1 cellular context compared by ENCODE assay signal in the genomic region with DNA sequence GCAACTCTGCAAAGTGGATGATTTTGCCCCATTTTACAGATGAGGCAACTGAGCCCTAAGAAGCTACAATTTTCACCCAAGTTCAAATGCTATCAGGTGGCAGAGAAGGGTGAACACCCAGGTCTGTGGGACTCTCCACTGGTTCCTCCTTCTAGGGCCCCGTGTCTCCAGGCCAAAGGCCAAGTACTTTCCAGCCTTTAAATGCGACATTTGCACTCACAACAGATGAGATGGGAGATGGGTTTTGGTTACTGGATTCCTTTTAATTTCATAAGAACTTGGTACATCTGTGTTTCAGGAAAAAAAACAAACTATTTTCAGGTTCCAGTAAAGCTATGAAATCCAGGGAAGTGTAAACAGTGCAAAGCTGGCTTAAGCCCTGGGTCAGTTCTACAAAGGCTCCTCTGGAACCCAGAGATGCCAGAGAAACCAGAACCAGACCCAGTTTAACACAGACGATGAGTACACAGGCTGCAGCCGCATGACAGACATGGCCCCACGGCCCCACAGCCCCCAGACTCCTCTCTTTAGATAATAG.
TF ChIP-seq lines count a peak whose summit lies in the region.

No MANE protein-coding gene starts in this region.

TF ChIP-seq in GM23338, 12 proteins besides CTCF, POLR2A, EP300 and RAD21:
- TF ChIP-seq, protein P1, sequence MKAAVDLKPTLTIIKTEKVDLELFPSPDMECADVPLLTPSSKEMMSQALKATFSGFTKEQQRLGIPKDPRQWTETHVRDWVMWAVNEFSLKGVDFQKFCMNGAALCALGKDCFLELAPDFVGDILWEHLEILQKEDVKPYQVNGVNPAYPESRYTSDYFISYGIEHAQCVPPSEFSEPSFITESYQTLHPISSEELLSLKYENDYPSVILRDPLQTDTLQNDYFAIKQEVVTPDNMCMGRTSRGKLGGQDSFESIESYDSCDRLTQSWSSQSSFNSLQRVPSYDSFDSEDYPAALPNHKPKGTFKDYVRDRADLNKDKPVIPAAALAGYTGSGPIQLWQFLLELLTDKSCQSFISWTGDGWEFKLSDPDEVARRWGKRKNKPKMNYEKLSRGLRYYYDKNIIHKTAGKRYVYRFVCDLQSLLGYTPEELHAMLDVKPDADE (IDR thresholded peaks at IDR 0.05) = no peak
- no peak for TF ChIP-seq POLR2AphosphoS5 (IDR thresholded peaks at IDR 0.05; ENCODE audit: low read depth)
- TF ChIP-seq EZH2phosphoT487 (IDR thresholded peaks at IDR 0.05; ENCODE audit: unreplicated experiment) = no peak
- TF ChIP-seq STAT1 (IDR thresholded peaks at IDR 0.05; ENCODE audit: unreplicated experiment) = no peak
- TF ChIP-seq CREB1 (CRISPR knock-in tag; IDR thresholded peaks at IDR 0.05; ENCODE audit: low read depth) = no peak
- TF ChIP-seq EZH2 (IDR thresholded peaks at IDR 0.05; ENCODE audit: low read depth, unreplicated experiment) = no peak
- no peak for TF ChIP-seq JUNB (IDR thresholded peaks at IDR 0.05; ENCODE audit: unreplicated experiment)
- TF ChIP-seq ZNF331 (CRISPR knock-in tag; IDR thresholded peaks at IDR 0.05; ENCODE audit: low read depth) = no peak
- no peak for TF ChIP-seq NANOG (IDR thresholded peaks at IDR 0.05; ENCODE audit: borderline replicate concordance)
- TF ChIP-seq, protein P2, sequence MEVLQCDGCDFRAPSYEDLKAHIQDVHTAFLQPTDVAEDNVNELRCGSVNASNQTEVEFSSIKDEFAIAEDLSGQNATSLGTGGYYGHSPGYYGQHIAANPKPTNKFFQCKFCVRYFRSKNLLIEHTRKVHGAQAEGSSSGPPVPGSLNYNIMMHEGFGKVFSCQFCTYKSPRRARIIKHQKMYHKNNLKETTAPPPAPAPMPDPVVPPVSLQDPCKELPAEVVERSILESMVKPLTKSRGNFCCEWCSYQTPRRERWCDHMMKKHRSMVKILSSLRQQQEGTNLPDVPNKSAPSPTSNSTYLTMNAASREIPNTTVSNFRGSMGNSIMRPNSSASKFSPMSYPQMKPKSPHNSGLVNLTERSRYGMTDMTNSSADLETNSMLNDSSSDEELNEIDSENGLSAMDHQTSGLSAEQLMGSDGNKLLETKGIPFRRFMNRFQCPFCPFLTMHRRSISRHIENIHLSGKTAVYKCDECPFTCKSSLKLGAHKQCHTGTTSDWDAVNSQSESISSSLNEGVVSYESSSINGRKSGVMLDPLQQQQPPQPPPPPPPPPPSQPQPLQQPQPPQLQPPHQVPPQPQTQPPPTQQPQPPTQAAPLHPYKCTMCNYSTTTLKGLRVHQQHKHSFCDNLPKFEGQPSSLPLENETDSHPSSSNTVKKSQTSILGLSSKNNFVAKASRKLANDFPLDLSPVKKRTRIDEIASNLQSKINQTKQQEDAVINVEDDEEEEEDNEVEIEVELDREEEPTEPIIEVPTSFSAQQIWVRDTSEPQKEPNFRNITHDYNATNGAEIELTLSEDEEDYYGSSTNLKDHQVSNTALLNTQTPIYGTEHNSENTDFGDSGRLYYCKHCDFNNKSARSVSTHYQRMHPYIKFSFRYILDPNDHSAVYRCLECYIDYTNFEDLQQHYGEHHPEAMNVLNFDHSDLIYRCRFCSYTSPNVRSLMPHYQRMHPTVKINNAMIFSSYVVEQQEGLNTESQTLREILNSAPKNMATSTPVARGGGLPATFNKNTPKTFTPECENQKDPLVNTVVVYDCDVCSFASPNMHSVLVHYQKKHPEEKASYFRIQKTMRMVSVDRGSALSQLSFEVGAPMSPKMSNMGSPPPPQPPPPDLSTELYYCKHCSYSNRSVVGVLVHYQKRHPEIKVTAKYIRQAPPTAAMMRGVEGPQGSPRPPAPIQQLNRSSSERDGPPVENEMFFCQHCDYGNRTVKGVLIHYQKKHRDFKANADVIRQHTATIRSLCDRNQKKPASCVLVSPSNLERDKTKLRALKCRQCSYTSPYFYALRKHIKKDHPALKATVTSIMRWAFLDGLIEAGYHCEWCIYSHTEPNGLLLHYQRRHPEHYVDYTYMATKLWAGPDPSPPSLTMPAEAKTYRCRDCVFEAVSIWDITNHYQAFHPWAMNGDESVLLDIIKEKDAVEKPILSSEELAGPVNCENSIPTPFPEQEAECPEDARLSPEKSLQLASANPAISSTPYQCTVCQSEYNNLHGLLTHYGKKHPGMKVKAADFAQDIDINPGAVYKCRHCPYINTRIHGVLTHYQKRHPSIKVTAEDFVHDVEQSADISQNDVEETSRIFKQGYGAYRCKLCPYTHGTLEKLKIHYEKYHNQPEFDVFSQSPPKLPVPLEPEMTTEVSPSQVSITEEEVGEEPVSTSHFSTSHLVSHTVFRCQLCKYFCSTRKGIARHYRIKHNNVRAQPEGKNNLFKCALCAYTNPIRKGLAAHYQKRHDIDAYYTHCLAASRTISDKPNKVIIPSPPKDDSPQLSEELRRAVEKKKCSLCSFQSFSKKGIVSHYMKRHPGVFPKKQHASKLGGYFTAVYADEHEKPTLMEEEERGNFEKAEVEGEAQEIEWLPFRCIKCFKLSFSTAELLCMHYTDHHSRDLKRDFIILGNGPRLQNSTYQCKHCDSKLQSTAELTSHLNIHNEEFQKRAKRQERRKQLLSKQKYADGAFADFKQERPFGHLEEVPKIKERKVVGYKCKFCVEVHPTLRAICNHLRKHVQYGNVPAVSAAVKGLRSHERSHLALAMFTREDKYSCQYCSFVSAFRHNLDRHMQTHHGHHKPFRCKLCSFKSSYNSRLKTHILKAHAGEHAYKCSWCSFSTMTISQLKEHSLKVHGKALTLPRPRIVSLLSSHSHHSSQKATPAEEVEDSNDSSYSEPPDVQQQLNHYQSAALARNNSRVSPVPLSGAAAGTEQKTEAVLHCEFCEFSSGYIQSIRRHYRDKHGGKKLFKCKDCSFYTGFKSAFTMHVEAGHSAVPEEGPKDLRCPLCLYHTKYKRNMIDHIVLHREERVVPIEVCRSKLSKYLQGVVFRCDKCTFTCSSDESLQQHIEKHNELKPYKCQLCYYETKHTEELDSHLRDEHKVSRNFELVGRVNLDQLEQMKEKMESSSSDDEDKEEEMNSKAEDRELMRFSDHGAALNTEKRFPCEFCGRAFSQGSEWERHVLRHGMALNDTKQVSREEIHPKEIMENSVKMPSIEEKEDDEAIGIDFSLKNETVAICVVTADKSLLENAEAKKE (CRISPR knock-in tag; IDR thresholded peaks at IDR 0.05) = no peak
TF ChIP-seq in GM23338: peak in this region for 0.
